8 cellular contexts compared by ENCODE assay signal in genomic region chr19:50376166-50377050, GRCh38. TPM values are rescaled to one million over a fixed set of nuclear protein-coding genes. Genes with fewer than 3 reads are reported as not detected.
A peak's percentile ranks its signal among the peaks of the same experiment; 100 is the strongest.
DNase-seq lines count a peak whose midpoint lies in the region; ATAC-seq and TF ChIP-seq lines count a peak whose summit lies in the region.

TSS of gene NR1H2 (plus strand) at chr19:50376457. CDS start at chr19:50377606, 1,149 bp downstream.

- H3K9me3 ChIP-seq in colonic mucosa = no peaks in the 10 kb centered on the region

- H3K27ac ChIP-seq in colonic mucosa = peak within 1 kb of the TSS; percentile 99
- H3K27ac ChIP-seq in layer of hippocampus (ENCODE audit: low read depth, low read length) = peak within 1 kb of the TSS; percentile 98

- H3K4me1 ChIP-seq in colonic mucosa = no peaks in the 10 kb centered on the region

- H3K36me3 ChIP-seq in colonic mucosa = peaks cover 26% of the 10 kb centered on the region

- peak; percentile 90 to 93 for DNase-seq in AML-193 (lab: John Stamatoyannopoulos, UW)
- DNase-seq in GM19238 (ENCODE audit: insufficient read length, low spot score) = peak; percentile 88
- peak; percentile 94 to 98 for DNase-seq in NCI-H526 (lab: John Stamatoyannopoulos, UW)
- peak; percentile 96 for DNase-seq in activated CD4-positive, alpha-beta T cell treated with anti-CD3 and anti-CD28 coated beads for 48 hours
- peak; percentile 97 for DNase-seq in colonic mucosa
- peak; percentile 89 to 93 for DNase-seq in stimulated activated CD4-positive, alpha-beta T cell treated with anti-CD3 and anti-CD28 coated beads, Interleukin-1b, Interleukin-23, amount 100 ng/mL, for 4 hours (ENCODE audit: low read depth in 2 of 2)

- H3K9ac ChIP-seq in colonic mucosa (ENCODE audit: low read depth in 2 of 2, low read length in 2 of 2) = peak within 1 kb of the TSS; percentile 85 to 96

- no peak for TF ChIP-seq CTCF in colonic mucosa (IDR thresholded peaks at IDR 0.05)

- peak; percentile 69 for ATAC-seq in HG03457 (IDR thresholded peaks at IDR 0.05; ENCODE audit: unreplicated experiment)

- H3K27me3 ChIP-seq in colonic mucosa (no peaks in the 10 kb centered on the region), layer of hippocampus (ENCODE audit: control insufficient read depth, insufficient read depth, low read length) (no peaks in the 10 kb centered on the region)

- H3K4me3 ChIP-seq in colonic mucosa = peak within 1 kb of the TSS; percentile 89

- intact Hi-C loops in colonic mucosa (cut with DNase I) = no loop called here

RNA-seq across cellular contexts. Expression of gene NR1H2, which starts in this region (rescaled TPM):
- 10 to 100 TPM; 57.9 to 60.0 TPM for total RNA-seq in colonic mucosa

Comparison
In these comparisons a context has a peak if more than half of its experiments do, and no peak if none do; other contexts are left out.
1. Peak in every context shown above with its lines: DNase-seq, ATAC-seq, H3K4me3 ChIP-seq and H3K27ac ChIP-seq.